ENCODE assay signal across 8 cellular contexts in the genomic region with DNA sequence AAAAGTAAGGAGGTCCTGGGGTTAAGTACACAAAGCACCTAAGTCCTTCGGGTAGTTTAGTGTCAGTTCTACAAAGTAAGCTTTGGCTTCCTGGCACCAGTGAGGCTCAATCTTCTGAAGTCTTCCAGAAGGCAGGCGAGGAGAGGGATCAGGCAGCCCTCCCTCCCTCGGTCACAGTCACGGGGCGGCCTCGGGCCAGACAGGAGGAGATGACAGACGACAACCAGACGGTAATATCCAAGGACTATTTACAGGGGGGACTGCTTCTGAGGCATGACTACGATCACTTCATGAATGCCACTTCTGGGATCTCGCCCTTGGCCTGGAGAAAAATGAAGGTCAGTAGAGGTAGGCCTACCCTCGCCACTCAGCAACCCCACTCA. TPM values are rescaled to one million over a fixed set of nuclear protein-coding genes. Genes with fewer than 3 reads are reported as not detected.
DNase-seq lines count a peak whose midpoint lies in the region; ATAC-seq, FAIRE-seq and TF ChIP-seq lines count a peak whose summit lies in the region.

No MANE protein-coding gene starts in this region.

- peak overlapping the region; percentile 87 for H3K9ac ChIP-seq in astrocyte (ENCODE audit: low read length)
- peak overlapping the region; percentile 91 for H3K9ac ChIP-seq in HepG2 (ENCODE audit: insufficient read depth, low read depth, low read length)

- peaks cover 19% of the 10 kb centered on the region for H3K4me1 Mint-ChIP-seq in astrocyte (ENCODE audit: low read depth, unreplicated experiment)

- H3K9me3 ChIP-seq in astrocyte (ENCODE audit: insufficient read depth, low read depth, low read length): no peaks in the 10 kb centered on the region
- H3K9me3 ChIP-seq in HepG2 (ENCODE audit: low read length): no peaks in the 10 kb centered on the region
- H3K9me3 ChIP-seq in thyroid gland: no peaks in the 10 kb centered on the region

- peaks cover 40% of the 10 kb centered on the region for H3K36me3 ChIP-seq in astrocyte (ENCODE audit: insufficient read depth, low read length)
- H3K36me3 ChIP-seq in HepG2 (replicated peaks in 1 of 2; ENCODE audit: control insufficient read depth in 1 of 2, insufficient read depth in 2 of 2, low read length in 2 of 2): peaks cover 29 to 59% of the 10 kb centered on the region in 2 experiments
- peaks cover 39 to 41% of the 10 kb centered on the region in 2 donors for H3K36me3 ChIP-seq in thyroid gland

- H3K27ac ChIP-seq in 22Rv1 (peak overlapping the region; percentile 98), astrocyte (ENCODE audit: low read depth, low read length) (peak overlapping the region; percentile 13), HepG2 (ENCODE audit: extremely low read length, insufficient read depth, low read length) (peak overlapping the region; percentile 63), thyroid gland (peak overlapping the region; percentile 1 to 82 (median 47))

- peak; percentile 3 for ATAC-seq in HG03045 (IDR thresholded peaks at IDR 0.05; ENCODE audit: unreplicated experiment)
- no peak; the same call in 2 of the 3 replicates for ATAC-seq in HepG2
- no peak for ATAC-seq in left lobe of liver
- no peak for ATAC-seq in GM21526 (IDR thresholded peaks at IDR 0.05; ENCODE audit: low FRiP score, unreplicated experiment)

- H3K27me3 ChIP-seq in astrocyte (ENCODE audit: insufficient read depth, low read length): no peaks in the 10 kb centered on the region
- no peaks in the 10 kb centered on the region; a peak in 1 of 5 replicates for H3K27me3 ChIP-seq in HepG2 (ENCODE audit: control insufficient read depth in 1 of 2, insufficient read depth in 2 of 2, low read length in 2 of 2)
- no peaks in the 10 kb centered on the region for H3K27me3 ChIP-seq in thyroid gland

- TF ChIP-seq EP300 in HepG2 (IDR thresholded peaks at IDR 0.05; ENCODE audit: low read depth in 2 of 2, low read length in 2 of 2): no peak
- no peak for TF ChIP-seq EP300 in HepG2 (CRISPR knock-in tag; IDR thresholded peaks at IDR 0.05; ENCODE audit: borderline replicate concordance)

- TF ChIP-seq CTCF in 22Rv1 (IDR thresholded peaks at IDR 0.05) (no peak), astrocyte (IDR thresholded peaks at IDR 0.05; ENCODE audit: insufficient read depth, low read depth, low read length) (no peak), HepG2 (CRISPR knock-in tag; IDR thresholded peaks at IDR 0.05) (no peak), thyroid gland (IDR thresholded peaks at IDR 0.05) (no peak)

- intact Hi-C loops in HepG2 (cut with micrococcal nuclease; ENCODE audit: unreplicated experiment) (no loop called here), thyroid gland (cut with DNase I) (no loop called here)

- peak overlapping the region; percentile 86 for H3K27ac Mint-ChIP-seq in astrocyte (ENCODE audit: unreplicated experiment)

- no peak for TF ChIP-seq POLR2A in HepG2 (IDR thresholded peaks at IDR 0.05; ENCODE audit: insufficient read depth in 1 of 2, low read depth in 2 of 2, low read length in 2 of 2)
- no peak for TF ChIP-seq POLR2A in thyroid gland (IDR thresholded peaks at IDR 0.05)

- H3K4me3 Mint-ChIP-seq in astrocyte (ENCODE audit: unreplicated experiment): peak overlapping the region; percentile 89

- H3K4me3 ChIP-seq in astrocyte (ENCODE audit: insufficient read depth, low read depth, low read length): peak overlapping the region; percentile 92
- peak overlapping the region; percentile 11 to 92 (median 66); a peak in 4 of 6 replicates for H3K4me3 ChIP-seq in HepG2 (replicated peaks in 1 of 3; ENCODE audit: insufficient read depth in 1 of 3, low read depth in 2 of 3, low read length in 3 of 3)
- H3K4me3 ChIP-seq in thyroid gland (replicated peaks in 1 of 3): no peak overlapping the region

- H4K20me1 ChIP-seq in astrocyte (ENCODE audit: insufficient read depth, low read length): peaks cover 49% of the 10 kb centered on the region
- no peaks in the 10 kb centered on the region for H4K20me1 ChIP-seq in HepG2 (ENCODE audit: insufficient read depth, low read length)

- DNase-seq in astrocyte (ENCODE audit: low read depth) (no peak), HepG2 (ENCODE audit: low spot score) (no peak), thyroid gland (peak; percentile 25 to 34), NAMALWA (ENCODE audit: low spot score) (no peak), left lobe of liver (ENCODE audit: low spot score) (no peak)

- peak overlapping the region; percentile 98 for H3K4me2 ChIP-seq in astrocyte (ENCODE audit: low read length)
- peak overlapping the region; percentile 85 for H3K4me2 ChIP-seq in HepG2 (ENCODE audit: low read depth, low read length)

- in situ Hi-C loops in HepG2 (cut with HindIII; ENCODE audit: extremely low pct_ligation_motif_present, low pct_unique_long_range_greater_than_20kb): no loop called here

- WGBS in HepG2 (ENCODE audit: low lambda C conversion rate): 54% methylated on average over 10 of the region's 11 CpGs
- 31 to 36% methylated on average over 9 to 11 of the region's 11 CpGs for WGBS in thyroid gland, 2 donors

- no peaks in the 10 kb centered on the region for H3K9me3 Mint-ChIP-seq in astrocyte (ENCODE audit: unreplicated experiment)

- no TSS peak for BruUV-seq in HepG2 (replicated peaks; lab: Mats Ljungman, UMichigan)

- POLR2A ChIA-PET in HepG2 (lab: Yijun Ruan, JAX): interaction anchor here (0.6 to 9.1 kb wide), 7 partner anchors 12 to 64 kb away, joined by 3 to 201 read pairs (median 5); a partner anchor contains a TSS

- no peak for TF ChIP-seq RAD21 in HepG2 (CRISPR knock-in tag; IDR thresholded peaks at IDR 0.05)

- CTCF ChIA-PET in HepG2 (lab: Yijun Ruan, JAX; ENCODE audit: low intra/inter-chr PET ratio, low total read pairs): no interaction called here

- no peaks in the 10 kb centered on the region for H3K27me3 Mint-ChIP-seq in astrocyte (ENCODE audit: low read depth, unreplicated experiment)

- H2AFZ ChIP-seq in astrocyte (ENCODE audit: low read depth, low read length) (no peak overlapping the region), HepG2 (ENCODE audit: low read length) (no peak overlapping the region)

- H3K4me1 ChIP-seq in astrocyte (ENCODE audit: insufficient read depth, low read length): peaks cover 23% of the 10 kb centered on the region
- peaks cover 43% of the 10 kb centered on the region for H3K4me1 ChIP-seq in HepG2 (ENCODE audit: insufficient read depth, low read length)
- peaks cover 20 to 27% of the 10 kb centered on the region in 2 donors for H3K4me1 ChIP-seq in thyroid gland

- H3K36me3 Mint-ChIP-seq in astrocyte (ENCODE audit: low read depth, unreplicated experiment): peaks cover 25% of the 10 kb centered on the region

- H3K79me2 ChIP-seq in astrocyte (ENCODE audit: insufficient read depth, low read length): peaks cover 49% of the 10 kb centered on the region
- peaks cover 34% of the 10 kb centered on the region for H3K79me2 ChIP-seq in HepG2 (ENCODE audit: insufficient read depth, low read length)

- FAIRE-seq in astrocyte (lab: Jason Lieb, UNC) (no peak), HepG2 (lab: Jason Lieb, UNC) (no peak)

RNA-seq across cellular contexts. Expression of a gene that starts 0.4 kb away (rescaled TPM):
- total RNA-seq in astrocyte (7.8 and 11.3 TPM in 2 replicates), HepG2 (2016; rRNA removed; fragmentation: Illumina TruSeq; extraction: Trizol) (18.0 and 24.9 TPM in 2 replicates), thyroid gland (10 to 100 TPM in 3 of 4 donors, 1 to 10 TPM in 1; 9.1 to 46.5 (median 29.7) TPM), left lobe of liver (7.6 TPM)
- total RNA-seq in HepG2 (2016; cell fraction: cytosol; rRNA removed; fragmentation: Illumina TruSeq; extraction: Trizol; ENCODE audit: low read depth): 24.0 and 27.7 TPM in 2 replicates
- 18.1 and 26.8 TPM in 2 replicates for total RNA-seq in HepG2 (2016; cell fraction: insoluble cytoplasmic fraction; rRNA removed; fragmentation: Illumina TruSeq; extraction: Trizol)
- total RNA-seq in HepG2 (2016; cell fraction: membrane; rRNA removed; fragmentation: Illumina TruSeq; extraction: Trizol): 21.4 and 22.7 TPM in 2 replicates
- total RNA-seq in HepG2 (2016; cell fraction: nucleus; rRNA removed; fragmentation: Illumina TruSeq; extraction: Trizol): 16.0 and 19.0 TPM in 2 replicates
- 19.5 TPM in 2 replicates for polyA plus RNA-seq in HepG2 (2011; rRNA removed)
- 27.5 and 30.1 TPM in 2 replicates for polyA plus RNA-seq in HepG2 (2011; cell fraction: cytosol; rRNA removed)
- polyA plus RNA-seq in HepG2 (2011; cell fraction: nucleus; rRNA removed): 11.2 and 13.7 TPM in 2 replicates
- 9.3 and 9.8 TPM in 2 replicates for polyA plus RNA-seq in HepG2 (2012)
- 18.7 and 24.3 TPM in 2 replicates for polyA plus RNA-seq in HepG2 (2016; cell fraction: cytosol; fragmentation: Illumina TruSeq; extraction: Trizol; ENCODE audit: low read depth)
- 13.4 and 16.9 TPM in 2 replicates for polyA plus RNA-seq in HepG2 (2016; cell fraction: insoluble cytoplasmic fraction; fragmentation: Illumina TruSeq; extraction: Trizol; ENCODE audit: low read depth)
- polyA plus RNA-seq in HepG2 (2016; cell fraction: membrane; fragmentation: Illumina TruSeq; extraction: Trizol; ENCODE audit: low read depth): 16.6 and 17.8 TPM in 2 replicates
- polyA plus RNA-seq in HepG2 (2016; cell fraction: nucleus; fragmentation: Illumina TruSeq; extraction: Trizol; ENCODE audit: insufficient read depth, low read depth): 22.4 and 26.0 TPM in 2 replicates
- 23.7 and 38.2 TPM in 2 replicates for polyA minus RNA-seq in HepG2 (2011; rRNA and poly(A)+ RNA removed; ENCODE audit: low replicate concordance)
- 7.8 and 9.2 TPM in 2 replicates for polyA minus RNA-seq in HepG2 (2011; cell fraction: cytosol; rRNA and poly(A)+ RNA removed)
- 10.6 and 10.9 TPM in 2 replicates for polyA minus RNA-seq in HepG2 (2011; cell fraction: nucleus; rRNA and poly(A)+ RNA removed)

RNA-seq across cellular contexts. Expression of a gene that starts 5.0 kb away (rescaled TPM):
- total RNA-seq in astrocyte: 51.3 and 57.5 TPM in 2 replicates
- total RNA-seq in HepG2 (2016; rRNA removed; fragmentation: Illumina TruSeq; extraction: Trizol): 11.4 and 24.8 TPM in 2 replicates
- total RNA-seq in HepG2 (2016; cell fraction: cytosol; rRNA removed; fragmentation: Illumina TruSeq; extraction: Trizol; ENCODE audit: low read depth): 9.2 and 13.4 TPM in 2 replicates
- total RNA-seq in HepG2 (2016; cell fraction: insoluble cytoplasmic fraction; rRNA removed; fragmentation: Illumina TruSeq; extraction: Trizol): 11.0 and 23.7 TPM in 2 replicates
- 12.0 and 14.6 TPM in 2 replicates for total RNA-seq in HepG2 (2016; cell fraction: membrane; rRNA removed; fragmentation: Illumina TruSeq; extraction: Trizol)
- total RNA-seq in HepG2 (2016; cell fraction: nucleus; rRNA removed; fragmentation: Illumina TruSeq; extraction: Trizol): 18.4 and 20.2 TPM in 2 replicates
- 25.7 and 31.5 TPM in 2 replicates for polyA plus RNA-seq in HepG2 (2011; rRNA removed)
- 35.5 and 41.1 TPM in 2 replicates for polyA plus RNA-seq in HepG2 (2011; cell fraction: cytosol; rRNA removed)
- polyA plus RNA-seq in HepG2 (2011; cell fraction: nucleus; rRNA removed): 16.2 and 27.4 TPM in 2 replicates
- polyA plus RNA-seq in HepG2 (2012): 26.1 and 27.4 TPM in 2 replicates
- 12.6 and 19.7 TPM in 2 replicates for polyA plus RNA-seq in HepG2 (2016; cell fraction: cytosol; fragmentation: Illumina TruSeq; extraction: Trizol; ENCODE audit: low read depth)
- polyA plus RNA-seq in HepG2 (2016; cell fraction: insoluble cytoplasmic fraction; fragmentation: Illumina TruSeq; extraction: Trizol; ENCODE audit: low read depth): 15.3 and 17.5 TPM in 2 replicates
- 18.5 and 20.7 TPM in 2 replicates for polyA plus RNA-seq in HepG2 (2016; cell fraction: membrane; fragmentation: Illumina TruSeq; extraction: Trizol; ENCODE audit: low read depth)
- 41.2 and 41.7 TPM in 2 replicates for polyA plus RNA-seq in HepG2 (2016; cell fraction: nucleus; fragmentation: Illumina TruSeq; extraction: Trizol; ENCODE audit: insufficient read depth, low read depth)
- polyA minus RNA-seq in HepG2 (2011; rRNA and poly(A)+ RNA removed; ENCODE audit: low replicate concordance): 58.2 and 80.5 TPM in 2 replicates
- polyA minus RNA-seq in HepG2 (2011; cell fraction: cytosol; rRNA and poly(A)+ RNA removed): 20.0 and 25.1 TPM in 2 replicates
- 14.4 and 22.0 TPM in 2 replicates for polyA minus RNA-seq in HepG2 (2011; cell fraction: nucleus; rRNA and poly(A)+ RNA removed)
- total RNA-seq in thyroid gland: 100 to 1,000 TPM in 2 of 4 donors, 10 to 100 TPM in 2; 78.6 to 126 (median 92.4) TPM
- 27.5 TPM for total RNA-seq in left lobe of liver

RNA-seq across cellular contexts. Expression of a gene that starts 13.1 kb away (rescaled TPM):
- total RNA-seq in astrocyte: 51.4 and 55.9 TPM in 2 replicates
- 26.2 and 30.9 TPM in 2 replicates for total RNA-seq in HepG2 (2016; rRNA removed; fragmentation: Illumina TruSeq; extraction: Trizol)
- 6.3 and 6.4 TPM in 2 replicates for total RNA-seq in HepG2 (2016; cell fraction: cytosol; rRNA removed; fragmentation: Illumina TruSeq; extraction: Trizol; ENCODE audit: low read depth)
- total RNA-seq in HepG2 (2016; cell fraction: insoluble cytoplasmic fraction; rRNA removed; fragmentation: Illumina TruSeq; extraction: Trizol): 26.3 and 28.4 TPM in 2 replicates
- total RNA-seq in HepG2 (2016; cell fraction: membrane; rRNA removed; fragmentation: Illumina TruSeq; extraction: Trizol): 7.6 and 10.4 TPM in 2 replicates
- total RNA-seq in HepG2 (2016; cell fraction: nucleus; rRNA removed; fragmentation: Illumina TruSeq; extraction: Trizol): 34.7 and 37.1 TPM in 2 replicates
- polyA plus RNA-seq in HepG2 (2011; rRNA removed): 30.4 and 39.7 TPM in 2 replicates
- 18.7 and 20.6 TPM in 2 replicates for polyA plus RNA-seq in HepG2 (2011; cell fraction: cytosol; rRNA removed)
- polyA plus RNA-seq in HepG2 (2011; cell fraction: nucleus; rRNA removed): 353 and 401 TPM in 2 replicates
- polyA plus RNA-seq in HepG2 (2012): 36.2 and 63.4 TPM in 2 replicates
- polyA plus RNA-seq in HepG2 (2016; cell fraction: cytosol; fragmentation: Illumina TruSeq; extraction: Trizol; ENCODE audit: low read depth): 5.1 and 5.2 TPM in 2 replicates
- polyA plus RNA-seq in HepG2 (2016; cell fraction: insoluble cytoplasmic fraction; fragmentation: Illumina TruSeq; extraction: Trizol; ENCODE audit: low read depth): 49.2 and 51.6 TPM in 2 replicates
- polyA plus RNA-seq in HepG2 (2016; cell fraction: membrane; fragmentation: Illumina TruSeq; extraction: Trizol; ENCODE audit: low read depth): 10.3 and 10.6 TPM in 2 replicates
- polyA plus RNA-seq in HepG2 (2016; cell fraction: nucleus; fragmentation: Illumina TruSeq; extraction: Trizol; ENCODE audit: insufficient read depth, low read depth): 134 and 143 TPM in 2 replicates
- polyA minus RNA-seq in HepG2 (2011; rRNA and poly(A)+ RNA removed; ENCODE audit: low replicate concordance): 24.4 and 74.3 TPM in 2 replicates
- 11.6 and 13.2 TPM in 2 replicates for polyA minus RNA-seq in HepG2 (2011; cell fraction: cytosol; rRNA and poly(A)+ RNA removed)
- 56.4 and 77.8 TPM in 2 replicates for polyA minus RNA-seq in HepG2 (2011; cell fraction: nucleus; rRNA and poly(A)+ RNA removed)
- 10 to 100 TPM; 56.8 to 83.7 (median 80.9) TPM for total RNA-seq in thyroid gland
- total RNA-seq in left lobe of liver: 42.8 TPM

RNA-seq across cellular contexts. Expression of a gene that starts 21.0 kb away (rescaled TPM):
- total RNA-seq in astrocyte: 14.7 and 15.1 TPM in 2 replicates
- total RNA-seq in HepG2 (2016; rRNA removed; fragmentation: Illumina TruSeq; extraction: Trizol): 13.4 and 19.4 TPM in 2 replicates
- 7.0 and 7.8 TPM in 2 replicates for total RNA-seq in HepG2 (2016; cell fraction: cytosol; rRNA removed; fragmentation: Illumina TruSeq; extraction: Trizol; ENCODE audit: low read depth)
- 10.8 and 19.2 TPM in 2 replicates for total RNA-seq in HepG2 (2016; cell fraction: insoluble cytoplasmic fraction; rRNA removed; fragmentation: Illumina TruSeq; extraction: Trizol)
- total RNA-seq in HepG2 (2016; cell fraction: membrane; rRNA removed; fragmentation: Illumina TruSeq; extraction: Trizol): 6.2 and 7.0 TPM in 2 replicates
- total RNA-seq in HepG2 (2016; cell fraction: nucleus; rRNA removed; fragmentation: Illumina TruSeq; extraction: Trizol): 19.4 and 24.8 TPM in 2 replicates
- polyA plus RNA-seq in HepG2 (2011; rRNA removed): 12.6 and 15.3 TPM in 2 replicates
- polyA plus RNA-seq in HepG2 (2011; cell fraction: cytosol; rRNA removed): 7.1 and 7.8 TPM in 2 replicates
- polyA plus RNA-seq in HepG2 (2011; cell fraction: nucleus; rRNA removed): 63.1 and 71.3 TPM in 2 replicates
- polyA plus RNA-seq in HepG2 (2012): 7.7 and 10.2 TPM in 2 replicates
- polyA plus RNA-seq in HepG2 (2016; cell fraction: cytosol; fragmentation: Illumina TruSeq; extraction: Trizol; ENCODE audit: low read depth): 1.1 and 1.4 TPM in 2 replicates
- polyA plus RNA-seq in HepG2 (2016; cell fraction: insoluble cytoplasmic fraction; fragmentation: Illumina TruSeq; extraction: Trizol; ENCODE audit: low read depth): 8.3 and 9.9 TPM in 2 replicates
- 2.1 and 2.5 TPM in 2 replicates for polyA plus RNA-seq in HepG2 (2016; cell fraction: membrane; fragmentation: Illumina TruSeq; extraction: Trizol; ENCODE audit: low read depth)
- polyA plus RNA-seq in HepG2 (2016; cell fraction: nucleus; fragmentation: Illumina TruSeq; extraction: Trizol; ENCODE audit: insufficient read depth, low read depth): 49.8 and 51.9 TPM in 2 replicates
- 22.2 and 52.0 TPM in 2 replicates for polyA minus RNA-seq in HepG2 (2011; rRNA and poly(A)+ RNA removed; ENCODE audit: low replicate concordance)
- polyA minus RNA-seq in HepG2 (2011; cell fraction: cytosol; rRNA and poly(A)+ RNA removed): 6.3 and 6.9 TPM in 2 replicates
- 15.0 and 18.8 TPM in 2 replicates for polyA minus RNA-seq in HepG2 (2011; cell fraction: nucleus; rRNA and poly(A)+ RNA removed)
- 10 to 100 TPM; 41.2 to 55.0 (median 45.5) TPM for total RNA-seq in thyroid gland
- total RNA-seq in left lobe of liver: 22.9 TPM

RNA-seq across cellular contexts. Expression of a gene that starts 30.8 kb away (rescaled TPM):
- total RNA-seq in astrocyte (88.3 and 89.1 TPM in 2 replicates), HepG2 (2016; rRNA removed; fragmentation: Illumina TruSeq; extraction: Trizol) (97.6 and 116 TPM in 2 replicates), thyroid gland (10 to 100 TPM; 32.1 to 76.5 (median 50.6) TPM), left lobe of liver (22.7 TPM)
- 48.1 and 60.6 TPM in 2 replicates for total RNA-seq in HepG2 (2016; cell fraction: cytosol; rRNA removed; fragmentation: Illumina TruSeq; extraction: Trizol; ENCODE audit: low read depth)
- total RNA-seq in HepG2 (2016; cell fraction: insoluble cytoplasmic fraction; rRNA removed; fragmentation: Illumina TruSeq; extraction: Trizol): 98.7 and 136 TPM in 2 replicates
- total RNA-seq in HepG2 (2016; cell fraction: membrane; rRNA removed; fragmentation: Illumina TruSeq; extraction: Trizol): 39.5 and 41.8 TPM in 2 replicates
- 40.5 and 42.3 TPM in 2 replicates for total RNA-seq in HepG2 (2016; cell fraction: nucleus; rRNA removed; fragmentation: Illumina TruSeq; extraction: Trizol)
- polyA plus RNA-seq in HepG2 (2011; rRNA removed): 85.9 and 97.1 TPM in 2 replicates
- polyA plus RNA-seq in HepG2 (2011; cell fraction: cytosol; rRNA removed): 103 and 110 TPM in 2 replicates
- polyA plus RNA-seq in HepG2 (2011; cell fraction: nucleus; rRNA removed): 60.6 and 64.1 TPM in 2 replicates
- polyA plus RNA-seq in HepG2 (2012): 49.6 and 53.4 TPM in 2 replicates
- 48.7 and 50.1 TPM in 2 replicates for polyA plus RNA-seq in HepG2 (2016; cell fraction: cytosol; fragmentation: Illumina TruSeq; extraction: Trizol; ENCODE audit: low read depth)
- 117 and 138 TPM in 2 replicates for polyA plus RNA-seq in HepG2 (2016; cell fraction: insoluble cytoplasmic fraction; fragmentation: Illumina TruSeq; extraction: Trizol; ENCODE audit: low read depth)
- 33.3 and 37.4 TPM in 2 replicates for polyA plus RNA-seq in HepG2 (2016; cell fraction: membrane; fragmentation: Illumina TruSeq; extraction: Trizol; ENCODE audit: low read depth)
- polyA plus RNA-seq in HepG2 (2016; cell fraction: nucleus; fragmentation: Illumina TruSeq; extraction: Trizol; ENCODE audit: insufficient read depth, low read depth): 77.1 and 77.2 TPM in 2 replicates
- polyA minus RNA-seq in HepG2 (2011; rRNA and poly(A)+ RNA removed; ENCODE audit: low replicate concordance): 137 and 393 TPM in 2 replicates
- 36.7 and 40.7 TPM in 2 replicates for polyA minus RNA-seq in HepG2 (2011; cell fraction: cytosol; rRNA and poly(A)+ RNA removed)
- 24.8 and 27.5 TPM in 2 replicates for polyA minus RNA-seq in HepG2 (2011; cell fraction: nucleus; rRNA and poly(A)+ RNA removed)

Comparison
In these comparisons a context has a peak if more than half of its experiments do, and no peak if none do; other contexts are left out.
1. H3K27ac ChIP-seq: peak in every context shown above with its lines; median percentile 98 in 22Rv1; 63 in HepG2; 47 in thyroid gland; 13 in astrocyte.
2. DNase-seq: peak in thyroid gland (2 of 2); none in astrocyte (single experiment), HepG2 (single experiment), NAMALWA (single experiment) and left lobe of liver (single experiment).
3. H3K4me3 ChIP-seq: peak in astrocyte (single experiment) and HepG2 (3 of 3); none in thyroid gland (0 of 3).